In genomic region chr11:35360059-35360530, GRCh38 we compare ENCODE assay signal across 1 cellular context.
A peak's percentile ranks its signal among the peaks of the same experiment; 100 is the strongest.
TF ChIP-seq lines count a peak whose summit lies in the region.

No MANE protein-coding gene starts in this region.

TF ChIP-seq in liver, 16 proteins besides CTCF, POLR2A, EP300 and RAD21 (continued from another document):
- TF ChIP-seq REST (IDR thresholded peaks at IDR 0.05), result peak; percentile 76
- TF ChIP-seq FOXA1 (IDR thresholded peaks at IDR 0.05), result peak; percentile 54
